ENCODE assay signal across 16 cellular contexts in the genomic region with DNA sequence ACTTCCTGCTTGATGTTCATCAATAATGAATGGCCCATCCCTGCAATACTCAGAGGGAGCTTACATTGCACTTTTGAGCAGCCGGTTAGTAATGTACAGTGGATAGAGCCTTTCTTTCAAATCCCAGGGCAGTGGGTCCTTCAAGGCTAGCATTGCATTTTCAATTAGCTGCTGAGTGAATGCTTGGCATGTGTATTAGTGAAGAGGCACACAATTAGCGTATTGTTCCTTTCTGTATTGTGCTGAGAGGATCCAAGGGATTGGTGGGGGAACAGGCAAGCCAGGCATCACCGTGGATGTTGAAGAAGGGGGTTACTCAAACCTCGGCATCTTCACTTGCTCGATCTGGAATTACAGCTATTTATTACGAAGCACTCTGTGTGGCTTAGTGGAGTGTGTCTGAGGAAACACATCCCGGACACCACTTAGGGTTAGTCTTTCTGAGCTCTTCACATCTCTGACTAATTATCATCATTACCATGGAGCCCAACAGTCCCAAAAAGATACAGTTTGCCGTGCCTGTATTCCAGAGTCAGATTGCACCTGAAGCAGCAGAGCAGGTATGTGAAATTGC. TPM values are rescaled to one million over a fixed set of nuclear protein-coding genes. Genes with fewer than 3 reads are reported as not detected.
A peak's percentile ranks its signal among the peaks of the same experiment; 100 is the strongest.
DNase-seq lines count a peak whose midpoint lies in the region; ATAC-seq and TF ChIP-seq lines count a peak whose summit lies in the region.
"Had no signal": no experiment of that assay in that cellular context is flagged by ENCODE, and none has a peak within 500 bp of the region (broad histone marks: within the 10 kb centered on the region; RNA-seq: fewer than 3 reads in every experiment).

A gene with protein sequence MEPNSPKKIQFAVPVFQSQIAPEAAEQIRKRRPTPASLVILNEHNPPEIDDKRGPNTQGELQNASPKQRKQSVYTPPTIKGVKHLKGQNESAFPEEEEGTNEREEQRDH (plus strand): TSS at position 222 of the 574 bp plus-strand sequence. CDS start 258 bp downstream, at position 480.

- no peaks in the 10 kb centered on the region for H3K9me3 ChIP-seq in HCT116 (ENCODE audit: control insufficient read depth in 1 of 2, insufficient read depth in 1 of 2, low read depth in 1 of 2, low read length in 2 of 2)
- no peaks in the 10 kb centered on the region for H3K9me3 ChIP-seq in MG63

- H3K4me2 ChIP-seq in HCT116 (ENCODE audit: low read length), result no peak within 1 kb of the TSS

- no peak within 1 kb of the TSS for H3K27ac ChIP-seq in HCT116 (ENCODE audit: low read depth, low read length)
- H3K27ac ChIP-seq: epithelial cell of prostate had no signal

- TF ChIP-seq RAD21 in HCT116 (IDR thresholded peaks at IDR 0.05; ENCODE audit: low read depth), result no peak

- no peak within 1 kb of the TSS for H3K27ac Mint-ChIP-seq in WTC11
- no peak within 1 kb of the TSS for H3K27ac Mint-ChIP-seq in activated CD4-positive, alpha-beta T cell treated with anti-CD3 and anti-CD28 coated beads, Interleukin-2, amount 10 ng/mL, durations not matched to agents 24 days and 14 days
- H3K27ac Mint-ChIP-seq: activated naive CD8-positive, alpha-beta T cell treated with anti-CD3 and anti-CD28 coated beads for 36 hours had no signal

- peaks cover 6% of the 10 kb centered on the region; the same call in 1 of the 2 replicates for H3K4me1 Mint-ChIP-seq in WTC11
- no peaks in the 10 kb centered on the region for H3K4me1 Mint-ChIP-seq in activated CD4-positive, alpha-beta T cell treated with anti-CD3 and anti-CD28 coated beads, Interleukin-2, amount 10 ng/mL, durations not matched to agents 24 days and 14 days
- H3K4me1 Mint-ChIP-seq: activated naive CD8-positive, alpha-beta T cell treated with anti-CD3 and anti-CD28 coated beads for 36 hours had no signal

- CTCF ChIA-PET in HCT116 (lab: Charles Lee) (no interaction called here), WTC11 (lab: Charles Lee) (interaction anchor here (2.1 kb wide), 1 partner anchor 31 kb away, joined by 7 read pairs; no protein-coding TSS in a partner anchor)

- no peaks in the 10 kb centered on the region for H3K36me3 Mint-ChIP-seq in WTC11
- no peaks in the 10 kb centered on the region for H3K36me3 Mint-ChIP-seq in activated CD4-positive, alpha-beta T cell treated with anti-CD3 and anti-CD28 coated beads, Interleukin-2, amount 10 ng/mL, durations not matched to agents 24 days and 14 days (ENCODE audit: low read depth)
- H3K36me3 Mint-ChIP-seq: activated naive CD8-positive, alpha-beta T cell treated with anti-CD3 and anti-CD28 coated beads for 36 hours had no signal

- RAD21 ChIA-PET in HCT116 (lab: Charles Lee; ENCODE audit: low non-redundant PET in 1 of 2, low total read pairs in 2 of 2, uncharacterized antibody in 2 of 2, unreplicated experiment in 2 of 2), result no interaction called here

- no TSS peak for BruUV-seq in HCT116 (replicated peaks; lab: Mats Ljungman, UMichigan)

- no peak for TF ChIP-seq CTCF in HCT116 (IDR thresholded peaks at IDR 0.05 in 2 of 3, conservative IDR thresholded peaks at IDR 0.05 in 1 of 3; ENCODE audit: borderline replicate concordance in 1 of 3, insufficient read depth in 1 of 3, low read depth in 2 of 3, low read length in 2 of 3)
- no peak for TF ChIP-seq CTCF in WTC11 (IDR thresholded peaks at IDR 0.05)

- H3K27me3 ChIP-seq in HCT116 (ENCODE audit: insufficient read depth, low read length) (no peaks in the 10 kb centered on the region), MG63 (no peaks in the 10 kb centered on the region)

- no peak within 1 kb of the TSS for H3K4me3 ChIP-seq in HCT116 (replicated peaks in 1 of 2; ENCODE audit: low read depth in 1 of 2, low read length in 2 of 2)
- no peak within 1 kb of the TSS for H3K4me3 ChIP-seq in MG63
- H3K4me3 ChIP-seq: lung had no signal

- no peak within 1 kb of the TSS for H2AFZ ChIP-seq in HCT116 (ENCODE audit: low read depth, low read length, poor library complexity, severe bottlenecking)

- intact Hi-C loops in HCT116 (cut with micrococcal nuclease) (no loop called here), left cardiac atrium (cut with DNase I) (no loop called here), left colon (cut with DNase I, micrococcal nuclease) (no loop called here)
- intact Hi-C loops in activated CD4-positive, alpha-beta T cell treated with anti-CD3 and anti-CD28 coated beads, Interleukin-2, amount 10 ng/mL, durations not matched to agents 24 days and 14 days (cut with micrococcal nuclease), result no loop called here

- H3K27me3 Mint-ChIP-seq in WTC11 (ENCODE audit: low read depth), result no peaks in the 10 kb centered on the region
- H3K27me3 Mint-ChIP-seq in activated CD4-positive, alpha-beta T cell treated with anti-CD3 and anti-CD28 coated beads, Interleukin-2, amount 10 ng/mL, durations not matched to agents 24 days and 14 days, result peaks cover 8% of the 10 kb centered on the region
- H3K27me3 Mint-ChIP-seq: activated naive CD8-positive, alpha-beta T cell treated with anti-CD3 and anti-CD28 coated beads for 36 hours had no signal

- H4K20me1 ChIP-seq in HCT116 (ENCODE audit: insufficient read depth), result no peaks in the 10 kb centered on the region

- H3K79me2 ChIP-seq in HCT116 (ENCODE audit: insufficient read depth, low read length), result no peaks in the 10 kb centered on the region

- H3K4me3 Mint-ChIP-seq in WTC11, result no peak within 1 kb of the TSS
- no peak within 1 kb of the TSS for H3K4me3 Mint-ChIP-seq in activated CD4-positive, alpha-beta T cell treated with anti-CD3 and anti-CD28 coated beads, Interleukin-2, amount 10 ng/mL, durations not matched to agents 24 days and 14 days
- H3K4me3 Mint-ChIP-seq: activated naive CD8-positive, alpha-beta T cell treated with anti-CD3 and anti-CD28 coated beads for 36 hours had no signal

- H3K9ac ChIP-seq in HCT116 (ENCODE audit: low read length), result no peak within 1 kb of the TSS

- H3K9me2 ChIP-seq in HCT116 (ENCODE audit: insufficient read depth), result no peaks in the 10 kb centered on the region

- H3K9me3 Mint-ChIP-seq in WTC11, result no peaks in the 10 kb centered on the region
- no peaks in the 10 kb centered on the region for H3K9me3 Mint-ChIP-seq in activated CD4-positive, alpha-beta T cell treated with anti-CD3 and anti-CD28 coated beads, Interleukin-2, amount 10 ng/mL, durations not matched to agents 24 days and 14 days
- H3K9me3 Mint-ChIP-seq: activated naive CD8-positive, alpha-beta T cell treated with anti-CD3 and anti-CD28 coated beads for 36 hours had no signal

- no peak for ATAC-seq in HCT116
- peak; percentile 65 for ATAC-seq in WTC11
- ATAC-seq in left cardiac atrium, result peak; percentile 36 to 54
- ATAC-seq in GM21529 (IDR thresholded peaks at IDR 0.05; ENCODE audit: unreplicated experiment), result no peak
- no peak for ATAC-seq in left colon
- ATAC-seq: Panc1 had no signal

- TF ChIP-seq POLR2A in HCT116 (IDR thresholded peaks at IDR 0.05; ENCODE audit: borderline replicate concordance, extremely low read depth, insufficient read depth, insufficient read length), result no peak

- POLR2A ChIA-PET in HCT116 (lab: Charles Lee), result no interaction called here
- POLR2A ChIA-PET in WTC11 (lab: Charles Lee), result no interaction called here

- peaks cover 0 to 8% of the 10 kb centered on the region in 2 experiments; a peak in 1 of 4 replicates for H3K4me1 ChIP-seq in HCT116 (ENCODE audit: control insufficient read depth in 1 of 2, insufficient read depth in 2 of 2, low read length in 2 of 2)

- H3K36me3 ChIP-seq in HCT116 (ENCODE audit: control insufficient read depth in 1 of 2, insufficient read depth in 2 of 2, low read length in 2 of 2) (no peaks in the 10 kb centered on the region; a peak in 1 of 4 replicates), MG63 (no peaks in the 10 kb centered on the region)

- DNase-seq in HCT116 (ENCODE audit: low read depth, low spot score) (no peak), WTC11 (ENCODE audit: low spot score) (no peak), left cardiac atrium (no peak), retina (peak; percentile 70), MG63 (no peak), left colon (no peak)
- DNase-seq in activated CD4-positive, alpha-beta T cell treated with anti-CD3 and anti-CD28 coated beads, Interleukin-2, amount 10 ng/mL, durations not matched to agents 24 days and 14 days, result no peak
- DNase-seq: activated CD4-positive, alpha-beta T cell treated with anti-CD3 and anti-CD28 coated beads for 4 hours; activated naive CD8-positive, alpha-beta T cell treated with anti-CD3 and anti-CD28 coated beads for 36 hours; GOT3; small intestine had no signal

TF ChIP-seq in HCT116, 20 proteins besides CTCF, POLR2A, EP300 and RAD21 (continues in another document):
- TF ChIP-seq YY1 (IDR thresholded peaks at IDR 0.05; ENCODE audit: extremely low read depth, insufficient replicate concordance, low read depth, low read length) (no peak), CEBPB (IDR thresholded peaks at IDR 0.05; ENCODE audit: low read depth) (no peak), EZH2 (IDR thresholded peaks at IDR 0.05) (no peak), EZH2phosphoT487 (IDR thresholded peaks at IDR 0.05; ENCODE audit: borderline replicate concordance) (no peak), FOSL1 (IDR thresholded peaks at IDR 0.05; ENCODE audit: low read depth) (no peak), CBX3 (IDR thresholded peaks at IDR 0.05; ENCODE audit: low read depth) (no peak)
- TF ChIP-seq, protein P1, sequence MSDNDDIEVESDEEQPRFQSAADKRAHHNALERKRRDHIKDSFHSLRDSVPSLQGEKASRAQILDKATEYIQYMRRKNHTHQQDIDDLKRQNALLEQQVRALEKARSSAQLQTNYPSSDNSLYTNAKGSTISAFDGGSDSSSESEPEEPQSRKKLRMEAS (IDR thresholded peaks at IDR 0.05), result no peak

TF ChIP-seq in WTC11, 78 proteins besides CTCF, POLR2A, EP300 and RAD21 (continues in another document):
- TF ChIP-seq ZNF121 (CRISPR knock-in tag; IDR thresholded peaks at IDR 0.05) (no peak), NFE2L1 (CRISPR knock-in tag; IDR thresholded peaks at IDR 0.05) (no peak)
- TF ChIP-seq, protein P2, sequence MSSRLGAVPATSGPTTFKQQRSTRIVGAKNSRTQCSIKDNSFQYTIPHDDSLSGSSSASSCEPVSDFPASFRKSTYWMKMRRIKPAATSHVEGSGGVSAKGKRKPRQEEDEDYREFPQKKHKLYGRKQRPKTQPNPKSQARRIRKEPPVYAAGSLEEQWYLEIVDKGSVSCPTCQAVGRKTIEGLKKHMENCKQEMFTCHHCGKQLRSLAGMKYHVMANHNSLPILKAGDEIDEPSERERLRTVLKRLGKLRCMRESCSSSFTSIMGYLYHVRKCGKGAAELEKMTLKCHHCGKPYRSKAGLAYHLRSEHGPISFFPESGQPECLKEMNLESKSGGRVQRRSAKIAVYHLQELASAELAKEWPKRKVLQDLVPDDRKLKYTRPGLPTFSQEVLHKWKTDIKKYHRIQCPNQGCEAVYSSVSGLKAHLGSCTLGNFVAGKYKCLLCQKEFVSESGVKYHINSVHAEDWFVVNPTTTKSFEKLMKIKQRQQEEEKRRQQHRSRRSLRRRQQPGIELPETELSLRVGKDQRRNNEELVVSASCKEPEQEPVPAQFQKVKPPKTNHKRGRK (CRISPR knock-in tag; IDR thresholded peaks at IDR 0.05; ENCODE audit: borderline replicate concordance), result no peak

RNA-seq across cellular contexts. Expression of the gene that starts here (rescaled TPM):
- total RNA-seq in HCT116 (2021; ENCODE audit: unreplicated experiment), result 17.8 TPM
- polyA plus RNA-seq in HCT116 (2012), result 21.5 and 28.7 TPM in 2 replicates
- total RNA-seq in WTC11 (2021), result 3.4 to 8.7 TPM (median 3.7 TPM) in 3 replicates
- 1 to 10 TPM; 5.0 to 5.5 TPM for total RNA-seq in left cardiac atrium
- 0.07 and 0.53 TPM in 2 replicates for total RNA-seq in MG63 (2014; rRNA removed; shearing (Covaris generic); ENCODE audit: low replicate concordance)
- not detected in 2 replicates for total RNA-seq in activated CD4-positive, alpha-beta T cell treated with anti-CD3 and anti-CD28 coated beads, Interleukin-2, amount 10 ng/mL, durations not matched to agents 24 days and 14 days
- total RNA-seq in left colon, result 1 to 10 TPM in 1 of 2 donors, under 1 TPM in 1; 0.98 to 1.0 TPM
- total RNA-seq: activated naive CD8-positive, alpha-beta T cell treated with anti-CD3 and anti-CD28 coated beads for 36 hours; T-helper 1 cell treated with Interleukin-12 subunit alpha and Interleukin-12 subunit beta and Interleukin-4 antibody, amounts not matched to agents 30 ng/mL and 1 ng/mL, for 36 hours had no signal

Comparison
In these comparisons a context has a peak if more than half of its experiments do, and no peak if none do; other contexts are left out.
1. ATAC-seq: peak in WTC11 (single experiment) and left cardiac atrium (2 of 2); none in HCT116 (single experiment), GM21529 (single experiment) and left colon (single experiment).